Comparison of ENCODE assay signal across 14 cellular contexts in the genomic region with DNA sequence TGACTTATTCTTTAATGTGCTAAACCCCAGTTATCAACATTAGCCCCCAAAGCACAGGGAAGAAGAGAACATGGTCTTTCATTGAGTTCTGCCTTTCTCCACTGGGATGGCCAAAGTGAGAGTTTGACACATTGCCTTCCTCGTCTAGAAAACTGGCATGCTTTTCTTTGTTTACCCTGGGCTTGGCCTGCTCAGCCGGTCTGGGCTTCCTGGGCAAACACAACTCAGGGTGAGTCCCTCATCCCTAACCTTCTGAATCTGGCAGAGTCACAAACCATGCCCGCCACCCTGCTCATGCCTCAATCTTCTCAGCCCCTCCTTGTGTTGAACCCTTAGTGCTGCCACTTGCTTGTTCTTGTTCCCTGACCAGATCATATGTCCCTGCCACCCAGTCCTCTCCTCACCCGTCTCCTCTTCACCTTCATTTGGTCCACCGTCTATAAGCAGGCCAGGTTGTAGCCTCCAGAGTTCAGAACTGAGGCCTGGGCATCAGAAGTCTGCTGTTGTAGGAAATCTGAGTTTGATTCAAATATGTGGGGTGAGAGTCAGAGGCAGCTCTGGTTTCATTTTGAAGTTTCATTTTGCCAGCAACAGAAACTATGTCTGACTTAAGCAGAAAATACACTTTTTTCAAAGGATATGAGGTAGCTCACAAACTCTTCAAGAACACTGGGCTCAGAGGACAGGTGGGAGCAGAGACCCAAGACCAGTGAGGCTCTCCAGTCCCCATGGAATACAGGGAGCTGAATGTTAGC.
A peak's percentile ranks its signal among the peaks of the same experiment; 100 is the strongest.
DNase-seq lines count a peak whose midpoint lies in the region; ATAC-seq, FAIRE-seq and TF ChIP-seq lines count a peak whose summit lies in the region.
"Had no signal": no experiment of that assay in that cellular context is flagged by ENCODE, and none has a peak within 500 bp of the region (broad histone marks: within the 10 kb centered on the region; RNA-seq: fewer than 3 reads in every experiment).

No MANE protein-coding gene starts in this region.

- WGBS in pancreas, 2 donors, result 53 to 56% methylated on average over 5 of the region's 5 CpGs

- TF ChIP-seq CTCF in pancreas (IDR thresholded peaks at IDR 0.05), result no peak

- intact Hi-C loops in pancreas (cut with DNase I), result no loop called here

- no peaks in the 10 kb centered on the region for H3K27me3 ChIP-seq in pancreas

- no peak for TF ChIP-seq POLR2A in erythroblast (IDR thresholded peaks at IDR 0.05; ENCODE audit: low read length)

- ATAC-seq in GM18858 (IDR thresholded peaks at IDR 0.05; ENCODE audit: unreplicated experiment) (peak; percentile 63), GM21390 (IDR thresholded peaks at IDR 0.05; ENCODE audit: unreplicated experiment) (peak; percentile 77), HG03175 (IDR thresholded peaks at IDR 0.05; ENCODE audit: unreplicated experiment) (peak; percentile 73), esophagus mucosa (peak; percentile 87), pancreas (no peak)

- no peak for FAIRE-seq in pancreas (lab: Jason Lieb, UNC)

- no peaks in the 10 kb centered on the region for H3K36me3 ChIP-seq in pancreas

- no peaks in the 10 kb centered on the region for H3K9me3 ChIP-seq in pancreas

- DNase-seq in pancreas (no peak), NCI-H2171 treated with DMSO at 0.1 percent for 48 hours (lab: John Stamatoyannopoulos, UW) (no peak), AG08395 (ENCODE audit: low spot score) (no peak), erythroblast (lab: John Stamatoyannopoulos, UW) (no peak)
- DNase-seq: activated B cell treated with CpG ODN at 0.5 μM for 24 hours; activated naive CD8-positive, alpha-beta T cell treated with anti-CD3 and anti-CD28 coated beads for 36 hours; DMS79; naive B cell; NCI-H187 treated with DMSO at 0.1 percent for 48 hours; RPMI8226 had no signal

- H3K4me1 ChIP-seq in pancreas, result no peaks in the 10 kb centered on the region

- H3K4me3 ChIP-seq in pancreas, result no peak overlapping the region

- H3K27ac ChIP-seq in pancreas, result no peak overlapping the region

Comparison
In these comparisons a context has a peak if more than half of its experiments do, and no peak if none do; other contexts are left out.
1. ATAC-seq: peak in GM18858 (single experiment), GM21390 (single experiment), HG03175 (single experiment) and esophagus mucosa (single experiment); none in pancreas (0 of 4).